ENCODE assay signal across 1 cellular context in the genomic region with DNA sequence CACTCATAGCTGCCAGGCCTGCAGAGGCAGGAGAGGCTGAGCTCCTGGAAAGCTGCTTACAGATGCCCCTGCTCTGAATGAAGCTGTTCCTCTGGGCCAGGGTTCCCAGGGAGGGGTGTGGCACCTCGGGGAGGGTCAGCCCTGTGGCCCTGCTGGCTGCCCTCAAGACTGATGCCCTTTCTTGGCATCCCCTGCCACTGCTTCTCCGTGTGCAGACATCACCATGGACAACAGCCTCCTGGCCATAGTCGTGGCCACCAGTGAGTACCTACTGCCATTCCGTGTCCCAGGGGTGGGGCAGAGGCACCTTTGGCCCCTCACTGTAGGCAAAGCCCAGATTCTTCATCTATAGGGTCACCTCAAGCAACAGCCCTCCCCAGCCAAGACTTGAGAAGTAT.
TF ChIP-seq lines count a peak whose summit lies in the region.

No MANE protein-coding gene starts in this region.

TF ChIP-seq in K562, 482 proteins besides CTCF, POLR2A, EP300 and RAD21:
- TF ChIP-seq ZNF57 (CRISPR knock-in tag; IDR thresholded peaks at IDR 0.05) (no peak), POLR2G (IDR thresholded peaks at IDR 0.05; ENCODE audit: low read depth, low read length) (peak; percentile 62)
